Comparison of ENCODE assay signal across 8 cellular contexts in the genomic region with DNA sequence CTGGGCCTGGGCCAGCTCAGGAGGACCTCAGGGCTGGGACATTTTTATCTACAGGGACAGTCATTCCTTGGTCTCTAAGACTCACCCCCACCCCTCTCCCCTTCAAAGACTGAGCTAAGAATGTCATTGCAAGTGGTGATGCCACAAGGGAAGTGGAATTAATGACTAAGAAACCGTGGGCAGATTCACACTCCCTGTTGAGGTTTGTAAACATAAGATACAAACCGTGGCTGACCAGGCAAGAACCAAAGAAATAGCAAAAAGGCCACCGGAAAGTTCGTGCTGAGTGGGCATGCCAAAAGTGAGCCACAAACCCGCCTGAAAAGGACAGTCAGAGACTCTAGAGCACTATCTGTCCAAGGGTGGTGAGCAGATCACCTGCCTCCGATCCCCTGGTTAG. TPM values are rescaled to one million over a fixed set of nuclear protein-coding genes. Genes with fewer than 3 reads are reported as not detected.
DNase-seq lines count a peak whose midpoint lies in the region; ATAC-seq and TF ChIP-seq lines count a peak whose summit lies in the region.

No MANE protein-coding gene starts in this region.

- TF ChIP-seq CTCF in SK-N-SH (IDR thresholded peaks at IDR 0.05) (no peak), RWPE2 (IDR thresholded peaks at IDR 0.05; ENCODE audit: poor library complexity, severe bottlenecking) (no peak), fibroblast of villous mesenchyme (IDR thresholded peaks at IDR 0.05; ENCODE audit: insufficient read depth, low read depth, low read length) (no peak)

- no peak for DNase-seq in SK-N-SH
- DNase-seq in RWPE2 (ENCODE audit: low spot score) = no peak
- DNase-seq in fibroblast of villous mesenchyme (ENCODE audit: low read depth) = peak; percentile 75
- peak; percentile 22 for DNase-seq in stimulated activated naive CD8-positive, alpha-beta T cell treated with anti-CD3 and anti-CD28 coated beads, Interleukin-15, Interleukin-2, amounts not matched to agents 100 U/mL and 50 U/mL, for 24 hours
- DNase-seq in LoVo (ENCODE audit: low spot score) = no peak

- H3K36me3 ChIP-seq in SK-N-SH (replicated peaks in 1 of 2; ENCODE audit: control insufficient read depth in 1 of 2, insufficient read depth in 2 of 2, low read length in 1 of 2) = peaks cover 0 to 2% of the 10 kb centered on the region in 2 experiments
- no peaks in the 10 kb centered on the region for H3K36me3 ChIP-seq in RWPE2 (ENCODE audit: low read depth)

- H3K4me3 ChIP-seq in SK-N-SH (ENCODE audit: low read depth in 2 of 2, low read length in 1 of 2) (no peak overlapping the region), RWPE2 (ENCODE audit: severe bottlenecking) (no peak overlapping the region), fibroblast of villous mesenchyme (ENCODE audit: low read depth, low read length) (no peak overlapping the region)

- H3K27me3 ChIP-seq in SK-N-SH (ENCODE audit: insufficient read depth) (no peaks in the 10 kb centered on the region), RWPE2 (ENCODE audit: insufficient read depth, poor library complexity, severe bottlenecking) (no peaks in the 10 kb centered on the region)

- peak overlapping the region; percentile 30; the same call in 1 of the 2 replicates for H3K9ac ChIP-seq in SK-N-SH

- CTCF ChIA-PET in SK-N-SH (lab: Yijun Ruan, JAX) = interaction anchor here (1.5 kb wide), 1 partner anchor 693 kb away, joined by 4 read pairs; no protein-coding TSS in a partner anchor

- peaks cover 89% of the 10 kb centered on the region for H4K20me1 ChIP-seq in SK-N-SH (ENCODE audit: insufficient read depth)

- peaks cover 9% of the 10 kb centered on the region for H3F3A ChIP-seq in SK-N-SH (replicated peaks; ENCODE audit: insufficient read depth)

- POLR2A ChIA-PET in SK-N-SH (lab: Yijun Ruan, JAX) = no interaction called here

- peaks cover 100% of the 10 kb centered on the region for H3K79me2 ChIP-seq in SK-N-SH (ENCODE audit: insufficient read depth)

- H3K9me3 ChIP-seq in SK-N-SH = no peaks in the 10 kb centered on the region
- no peaks in the 10 kb centered on the region for H3K9me3 ChIP-seq in RWPE2 (ENCODE audit: severe bottlenecking)

- ATAC-seq in SK-N-SH treated with all-trans-retinoic acid at 6 μM for 48 hours = no peak; the same call in 2 of the 3 replicates
- ATAC-seq in RWPE2 (ENCODE audit: low read depth) = peak; percentile 14; the same call in 1 of the 3 replicates
- ATAC-seq in stimulated activated naive CD8-positive, alpha-beta T cell treated with anti-CD3 and anti-CD28 coated beads, Interleukin-15, Interleukin-2, amounts not matched to agents 100 U/mL and 50 U/mL, for 24 hours = peak; percentile 84
- ATAC-seq in HG03432 (IDR thresholded peaks at IDR 0.05; ENCODE audit: unreplicated experiment) = no peak
- ATAC-seq in GM21360 (IDR thresholded peaks at IDR 0.05; ENCODE audit: unreplicated experiment) = no peak

- no peak overlapping the region for H2AFZ ChIP-seq in SK-N-SH (ENCODE audit: low read depth)

- peak overlapping the region in 1 of 2 experiments; percentile 45; a peak in 2 of 4 replicates for H3K27ac ChIP-seq in SK-N-SH (ENCODE audit: low read depth in 2 of 2, low read length in 1 of 2)
- peak overlapping the region; percentile 96 for H3K27ac ChIP-seq in RWPE2 (ENCODE audit: poor library complexity, severe bottlenecking)

- peaks cover 4 to 39% of the 10 kb centered on the region in 2 experiments; a peak in 3 of 4 replicates for H3K4me1 ChIP-seq in SK-N-SH (ENCODE audit: control insufficient read depth in 1 of 2, insufficient read depth in 2 of 2, low read depth in 1 of 2, low read length in 1 of 2)
- peaks cover 52% of the 10 kb centered on the region for H3K4me1 ChIP-seq in RWPE2 (ENCODE audit: insufficient read depth, poor library complexity, severe bottlenecking)

- no peak for TF ChIP-seq RAD21 in SK-N-SH (IDR thresholded peaks at IDR 0.05; ENCODE audit: low read length)

- H3K9me2 ChIP-seq in SK-N-SH = no peaks in the 10 kb centered on the region

- peak overlapping the region; percentile 9; the same call in 1 of the 2 replicates for H3K4me2 ChIP-seq in SK-N-SH

- 60% methylated on average over 6 of the region's 6 CpGs for WGBS in SK-N-SH (ENCODE audit: low lambda C conversion rate)

- no peak for TF ChIP-seq EP300 in SK-N-SH (IDR thresholded peaks at IDR 0.05; ENCODE audit: borderline replicate concordance in 1 of 2, low read depth in 1 of 2, low read length in 1 of 2)

TF ChIP-seq in SK-N-SH, 30 proteins besides CTCF, POLR2A, EP300 and RAD21:
- no peak for TF ChIP-seq GATA2 (CRISPR knock-in tag; IDR thresholded peaks at IDR 0.05)
- no peak for TF ChIP-seq RFX5 (IDR thresholded peaks at IDR 0.05; ENCODE audit: low read length)
- no peak for TF ChIP-seq ELF1 (IDR thresholded peaks at IDR 0.05)
- no peak for TF ChIP-seq NFIC (IDR thresholded peaks at IDR 0.05; ENCODE audit: borderline replicate concordance)
- TF ChIP-seq FOXM1 (IDR thresholded peaks at IDR 0.05; ENCODE audit: low read depth) = no peak
- no peak for TF ChIP-seq RXRA (IDR thresholded peaks at IDR 0.05; ENCODE audit: borderline replicate concordance, low read depth)
- no peak for TF ChIP-seq GABPA (IDR thresholded peaks at IDR 0.05; ENCODE audit: low read depth)
- TF ChIP-seq YY1 (IDR thresholded peaks at IDR 0.05; ENCODE audit: low read depth) = no peak
- TF ChIP-seq TCF12 (IDR thresholded peaks at IDR 0.05) = no peak

TF ChIP-seq in SK-N-SH treated with all-trans-retinoic acid at 6 μM for 48 hours, 23 proteins besides CTCF, POLR2A, EP300 and RAD21 (continues in another document):
- no peak for TF ChIP-seq ZC3H10 (CRISPR knock-in tag; IDR thresholded peaks at IDR 0.05)
- no peak for TF ChIP-seq CSRNP3 (CRISPR knock-in tag; IDR thresholded peaks at IDR 0.05)
- TF ChIP-seq ZNF8 (CRISPR knock-in tag; IDR thresholded peaks at IDR 0.05) = no peak
- no peak for TF ChIP-seq CREB5 (CRISPR knock-in tag; IDR thresholded peaks at IDR 0.05; ENCODE audit: low read depth)
- TF ChIP-seq, protein P1, sequence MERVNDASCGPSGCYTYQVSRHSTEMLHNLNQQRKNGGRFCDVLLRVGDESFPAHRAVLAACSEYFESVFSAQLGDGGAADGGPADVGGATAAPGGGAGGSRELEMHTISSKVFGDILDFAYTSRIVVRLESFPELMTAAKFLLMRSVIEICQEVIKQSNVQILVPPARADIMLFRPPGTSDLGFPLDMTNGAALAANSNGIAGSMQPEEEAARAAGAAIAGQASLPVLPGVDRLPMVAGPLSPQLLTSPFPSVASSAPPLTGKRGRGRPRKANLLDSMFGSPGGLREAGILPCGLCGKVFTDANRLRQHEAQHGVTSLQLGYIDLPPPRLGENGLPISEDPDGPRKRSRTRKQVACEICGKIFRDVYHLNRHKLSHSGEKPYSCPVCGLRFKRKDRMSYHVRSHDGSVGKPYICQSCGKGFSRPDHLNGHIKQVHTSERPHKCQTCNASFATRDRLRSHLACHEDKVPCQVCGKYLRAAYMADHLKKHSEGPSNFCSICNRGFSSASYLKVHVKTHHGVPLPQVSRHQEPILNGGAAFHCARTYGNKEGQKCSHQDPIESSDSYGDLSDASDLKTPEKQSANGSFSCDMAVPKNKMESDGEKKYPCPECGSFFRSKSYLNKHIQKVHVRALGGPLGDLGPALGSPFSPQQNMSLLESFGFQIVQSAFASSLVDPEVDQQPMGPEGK (CRISPR knock-in tag; IDR thresholded peaks at IDR 0.05; ENCODE audit: borderline replicate concordance) = no peak
- TF ChIP-seq ZFP3 (CRISPR knock-in tag; IDR thresholded peaks at IDR 0.05) = no peak
- TF ChIP-seq TOX (CRISPR knock-in tag; IDR thresholded peaks at IDR 0.05; ENCODE audit: borderline replicate concordance) = no peak
- TF ChIP-seq CSDC2 (CRISPR knock-in tag; IDR thresholded peaks at IDR 0.05) = no peak
- no peak for TF ChIP-seq RARB (CRISPR knock-in tag; IDR thresholded peaks at IDR 0.05)
- TF ChIP-seq BACH2 (CRISPR knock-in tag; IDR thresholded peaks at IDR 0.05; ENCODE audit: borderline replicate concordance) = no peak
- TF ChIP-seq PPARA (CRISPR knock-in tag; IDR thresholded peaks at IDR 0.05; ENCODE audit: borderline replicate concordance) = no peak

RNA-seq across cellular contexts. Expression of gene NUAK1, which starts 25.7 kb away (rescaled TPM):
- 8.1 and 11.3 TPM in 2 replicates for polyA plus RNA-seq in SK-N-SH (2012; rRNA removed)
- 9.5 and 10.7 TPM in 2 replicates for polyA plus RNA-seq in SK-N-SH (2012; cell fraction: cytosol; rRNA removed)
- 12.0 and 18.7 TPM in 2 replicates for polyA plus RNA-seq in SK-N-SH (2012; cell fraction: nucleus; rRNA removed)
- total RNA-seq in fibroblast of villous mesenchyme = 82.8 and 84.6 TPM in 2 replicates

Comparison
In these comparisons a context has a peak if more than half of its experiments do, and no peak if none do; other contexts are left out.
1. DNase-seq: peak in fibroblast of villous mesenchyme (single experiment) and stimulated activated naive CD8-positive, alpha-beta T cell treated with anti-CD3 and anti-CD28 coated beads, Interleukin-15, Interleukin-2, amounts not matched to agents 100 U/mL and 50 U/mL, for 24 hours (single experiment); none in SK-N-SH (single experiment), RWPE2 (single experiment) and LoVo (single experiment).
2. ATAC-seq: peak in RWPE2 (single experiment) and stimulated activated naive CD8-positive, alpha-beta T cell treated with anti-CD3 and anti-CD28 coated beads, Interleukin-15, Interleukin-2, amounts not matched to agents 100 U/mL and 50 U/mL, for 24 hours (single experiment); none in SK-N-SH treated with all-trans-retinoic acid at 6 μM for 48 hours (single experiment), HG03432 (single experiment) and GM21360 (single experiment).